29 cellular contexts compared by ENCODE assay signal in genomic region chr11:130516175-130516867, GRCh38.
"Had no signal": no experiment of that assay in that cellular context is flagged by ENCODE, and none has a peak within 500 bp of the region (broad histone marks: within the 10 kb centered on the region; RNA-seq: fewer than 3 reads in every experiment).

No MANE protein-coding gene starts in this region.

- H3K27ac Mint-ChIP-seq: activated naive CD4-positive, alpha-beta T cell treated with anti-CD3 and anti-CD28 coated beads for 36 hours; activated naive CD8-positive, alpha-beta T cell treated with anti-CD3 and anti-CD28 coated beads, Interleukin-2, amount 10 ng/mL, durations not matched to agents 7 days and 5 days; effector memory CD8-positive, alpha-beta T cell; natural killer cell; type B pancreatic cell had no signal

- H3K36me3 Mint-ChIP-seq: activated naive CD8-positive, alpha-beta T cell treated with anti-CD3 and anti-CD28 coated beads, Interleukin-2, amount 10 ng/mL, durations not matched to agents 7 days and 5 days; natural killer cell; type B pancreatic cell had no signal

- H3K27me3 Mint-ChIP-seq: type B pancreatic cell had no signal

- H3K4me1 Mint-ChIP-seq: activated naive CD8-positive, alpha-beta T cell treated with anti-CD3 and anti-CD28 coated beads, Interleukin-2, amount 10 ng/mL, durations not matched to agents 7 days and 5 days; central memory CD8-positive, alpha-beta T cell; natural killer cell had no signal

- DNase-seq: activated CD4-positive, alpha-beta T cell treated with anti-CD3 and anti-CD28 coated beads, Interleukin-2, amount 50 U/mL, for 4 hours; activated effector memory CD4-positive, alpha-beta T cell treated with Interleukin-2 at 50 U/mL for 16 hours; activated naive CD4-positive, alpha-beta T cell treated with anti-CD3 and anti-CD28 coated beads for 36 hours; activated naive CD8-positive, alpha-beta T cell treated with anti-CD3 and anti-CD28 coated beads, Interleukin-2, amount 10 ng/mL, durations not matched to agents 7 days and 5 days; activated T-cell treated with anti-CD3 and anti-CD28 coated beads, Interleukin-2, amount 50 U/mL, for 48 hours; amniotic stem cell; effector memory CD8-positive, alpha-beta T cell; foreskin melanocyte; glutamatergic neuron; left ventricle myocardium superior; mammary epithelial cell; midbrain; natural killer cell; pancreas; psoas muscle; spleen; stimulated activated CD4-positive, alpha-beta T cell treated with anti-CD3 and anti-CD28 coated beads, Interleukin-4, amount 100 ng/mL, for 1 hour; stimulated activated naive CD4-positive, alpha-beta T cell had no signal

- H3K27ac ChIP-seq: breast epithelium, hepatocyte, neutrophil, pancreas, psoas muscle, right atrium auricular region, spleen, thoracic aorta, vagina had no signal

- H3K27me3 ChIP-seq: breast epithelium, hepatocyte, neutrophil, pancreas, right atrium auricular region, vagina had no signal

- ATAC-seq: effector memory CD8-positive, alpha-beta T cell; esophagus mucosa; left ventricle myocardium superior; natural killer cell; pancreas; psoas muscle had no signal

- H3K9me3 Mint-ChIP-seq: activated naive CD4-positive, alpha-beta T cell treated with anti-CD3 and anti-CD28 coated beads for 36 hours; activated naive CD8-positive, alpha-beta T cell treated with anti-CD3 and anti-CD28 coated beads, Interleukin-2, amount 10 ng/mL, durations not matched to agents 7 days and 5 days; central memory CD8-positive, alpha-beta T cell; effector memory CD8-positive, alpha-beta T cell; natural killer cell; type B pancreatic cell had no signal

- H3K4me3 ChIP-seq: breast epithelium, hepatocyte, pancreas, psoas muscle, right atrium auricular region, spleen, thoracic aorta, vagina had no signal

- H3K9me3 ChIP-seq: breast epithelium, neutrophil, pancreas, psoas muscle, right atrium auricular region, spleen, thoracic aorta, vagina had no signal

- H3K4me1 ChIP-seq: breast epithelium, spleen had no signal

- H3K4me3 Mint-ChIP-seq: activated naive CD4-positive, alpha-beta T cell treated with anti-CD3 and anti-CD28 coated beads for 36 hours; activated naive CD8-positive, alpha-beta T cell treated with anti-CD3 and anti-CD28 coated beads, Interleukin-2, amount 10 ng/mL, durations not matched to agents 7 days and 5 days; central memory CD8-positive, alpha-beta T cell; effector memory CD8-positive, alpha-beta T cell; natural killer cell; type B pancreatic cell had no signal

- FAIRE-seq: colon, endothelial cell of umbilical vein, pancreas had no signal

- H3K36me3 ChIP-seq: breast epithelium, neutrophil, pancreas, right atrium auricular region, spleen, thoracic aorta, vagina had no signal
